8 cellular contexts compared by ENCODE assay signal in genomic region chr5:111278824-111279504, GRCh38. TPM values are rescaled to one million over a fixed set of nuclear protein-coding genes. Genes with fewer than 3 reads are reported as not detected.
A peak's percentile ranks its signal among the peaks of the same experiment; 100 is the strongest.
DNase-seq lines count a peak whose midpoint lies in the region; ATAC-seq and TF ChIP-seq lines count a peak whose summit lies in the region.

No MANE protein-coding gene starts in this region.

- H3K4me3 ChIP-seq in NT2/D1 (ENCODE audit: insufficient read length, low read depth) (no peak overlapping the region), foreskin fibroblast (ENCODE audit: low read depth in 1 of 2, low read length in 2 of 2) (no peak overlapping the region)

- H3K36me3 Mint-ChIP-seq in progenitor cell of endocrine pancreas (ENCODE audit: insufficient read depth) = no peaks in the 10 kb centered on the region

- no peaks in the 10 kb centered on the region for H3K4me1 Mint-ChIP-seq in progenitor cell of endocrine pancreas (ENCODE audit: low read depth)

- H3K36me3 ChIP-seq in NT2/D1 (ENCODE audit: insufficient read depth, insufficient read length, low read length) = no peaks in the 10 kb centered on the region

- in situ Hi-C loops in ACHN (cut with HindIII; ENCODE audit: low pct_ligation_motif_present, low pct_unique_long_range_greater_than_20kb, low sequenced_read_pairs) = no loop called here

- H3K4me3 Mint-ChIP-seq in progenitor cell of endocrine pancreas (ENCODE audit: low read depth) = no peak overlapping the region

- TF ChIP-seq CTCF in foreskin fibroblast (IDR thresholded peaks at IDR 0.05; ENCODE audit: low read depth, low read length) = peak; percentile 52
- peak; percentile 88 for TF ChIP-seq CTCF in progenitor cell of endocrine pancreas (IDR thresholded peaks at IDR 0.05; ENCODE audit: unreplicated experiment)

- H3K27ac Mint-ChIP-seq in progenitor cell of endocrine pancreas = no peak overlapping the region

- DNase-seq in ACHN = peak; percentile 55
- peak; percentile 38 for DNase-seq in NT2/D1 (ENCODE audit: low read depth, low spot score)
- peak; percentile 92 to 93 for DNase-seq in activated T-cell treated with anti-CD3 and anti-CD28 coated beads, Interleukin-2, amount 50 U/mL, for 48 hours
- DNase-seq in foreskin fibroblast = peak; percentile 1 to 43
- DNase-seq in progenitor cell of endocrine pancreas (ENCODE audit: low spot score, unreplicated experiment) = peak; percentile 55
- DNase-seq in cortex of kidney (lab: John Stamatoyannopoulos, UW) = no peak

- H3K9me3 Mint-ChIP-seq in progenitor cell of endocrine pancreas (ENCODE audit: low read depth) = no peaks in the 10 kb centered on the region

- H3K4me1 ChIP-seq in NT2/D1 (ENCODE audit: insufficient read depth, insufficient read length) = no peaks in the 10 kb centered on the region

- H3K27me3 Mint-ChIP-seq in progenitor cell of endocrine pancreas = no peaks in the 10 kb centered on the region

- H3K9me3 ChIP-seq in NT2/D1 (ENCODE audit: insufficient read depth, low read length) = no peaks in the 10 kb centered on the region

- no peaks in the 10 kb centered on the region for H3K27me3 ChIP-seq in NT2/D1 (ENCODE audit: insufficient read depth, insufficient read length)

- peak; percentile 94 for ATAC-seq in GM18511 (IDR thresholded peaks at IDR 0.05; ENCODE audit: unreplicated experiment)
- peak; percentile 90 for ATAC-seq in HG02973 (IDR thresholded peaks at IDR 0.05; ENCODE audit: unreplicated experiment)

- H3K9ac ChIP-seq in NT2/D1 (ENCODE audit: insufficient read length, low read depth) = no peak overlapping the region

RNA-seq across cellular contexts. Expression of gene CAMK4, which starts 54.8 kb away (rescaled TPM):
- 2.1 and 2.3 TPM in 2 replicates for total RNA-seq in progenitor cell of endocrine pancreas
